2 cellular contexts compared by ENCODE assay signal in genomic region chr1:164949758-164950452, GRCh38.
TF ChIP-seq lines count a peak whose summit lies in the region.

No MANE protein-coding gene starts in this region.

TF ChIP-seq in HCT116, 20 proteins besides CTCF, POLR2A, EP300 and RAD21 (continued from another document):
- TF ChIP-seq REST (IDR thresholded peaks at IDR 0.05; ENCODE audit: low read depth) = no peak
- no peak for TF ChIP-seq SP1 (IDR thresholded peaks at IDR 0.05; ENCODE audit: low read depth)
- no peak for TF ChIP-seq ELF1 (IDR thresholded peaks at IDR 0.05; ENCODE audit: borderline replicate concordance, low read depth)
- no peak for TF ChIP-seq JUND (IDR thresholded peaks at IDR 0.05)
- TF ChIP-seq EZH2 (IDR thresholded peaks at IDR 0.05) = no peak
- TF ChIP-seq, protein P1, sequence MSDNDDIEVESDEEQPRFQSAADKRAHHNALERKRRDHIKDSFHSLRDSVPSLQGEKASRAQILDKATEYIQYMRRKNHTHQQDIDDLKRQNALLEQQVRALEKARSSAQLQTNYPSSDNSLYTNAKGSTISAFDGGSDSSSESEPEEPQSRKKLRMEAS (IDR thresholded peaks at IDR 0.05) = no peak
- TF ChIP-seq ATF3 (IDR thresholded peaks at IDR 0.05) = no peak

TF ChIP-seq in neural cell, 6 proteins besides CTCF, POLR2A, EP300 and RAD21 (continued from another document):
- no peak for TF ChIP-seq REST (IDR thresholded peaks at IDR 0.05; ENCODE audit: borderline replicate concordance)
